8 cellular contexts compared by ENCODE assay signal in genomic region chr11:9613830-9614762, GRCh38. TPM values are rescaled to one million over a fixed set of nuclear protein-coding genes. Genes with fewer than 3 reads are reported as not detected.
DNase-seq lines count a peak whose midpoint lies in the region; ATAC-seq and TF ChIP-seq lines count a peak whose summit lies in the region.

No MANE protein-coding gene starts in this region.

- ATAC-seq in GM19023 (IDR thresholded peaks at IDR 0.05; ENCODE audit: unreplicated experiment) (peak; percentile 70), HG03159 (IDR thresholded peaks at IDR 0.05; ENCODE audit: unreplicated experiment) (peak; percentile 71), lower lobe of right lung (peak; percentile 96)
- peak; percentile 73 for ATAC-seq in activated CD8-positive, alpha-beta T cell treated with anti-CD3 and anti-CD28 coated beads for 36 hours

- intact Hi-C loops in activated CD8-positive, alpha-beta T cell treated with anti-CD3 and anti-CD28 coated beads for 36 hours (cut with micrococcal nuclease): loop anchor here (1.0 to 10.0 kb wide), 3 partner anchors 79 to 681 kb away; partner anchors contain the start of gene SBF2
- intact Hi-C loops in lower lobe of right lung (cut with DNase I): loop anchor here (10.0 kb wide), 1 partner anchor 79 kb away; no protein-coding TSS in a partner anchor

- peak overlapping the region; percentile 77 for H3K4me3 Mint-ChIP-seq in activated CD8-positive, alpha-beta T cell treated with anti-CD3 and anti-CD28 coated beads for 36 hours

- TF ChIP-seq CTCF in BE2C (IDR thresholded peaks at IDR 0.05; ENCODE audit: low read depth, low read length): peak; percentile 60
- peak; percentile 76 for TF ChIP-seq CTCF in activated CD8-positive, alpha-beta T cell treated with anti-CD3 and anti-CD28 coated beads for 36 hours (IDR thresholded peaks at IDR 0.05)
- peak; percentile 88 for TF ChIP-seq CTCF in lower lobe of right lung (IDR thresholded peaks at IDR 0.05)

- DNase-seq in BE2C (peak; percentile 80), NCI-H69 (lab: John Stamatoyannopoulos, UW) (peak; percentile 92), ecto neural progenitor cell (ENCODE audit: low spot score) (peak; percentile 90), lower lobe of right lung (peak; percentile 94)
- DNase-seq in activated CD8-positive, alpha-beta T cell treated with anti-CD3 and anti-CD28 coated beads for 36 hours: peak; percentile 94
- peak; percentile 82 to 94 (median 87) for DNase-seq in stimulated activated CD4-positive, alpha-beta T cell treated with anti-CD3 and anti-CD28 coated beads, TNF-alpha, amount 100 ng/mL, for 24 hours (ENCODE audit: low read depth in 3 of 3)

- no peaks in the 10 kb centered on the region for H3K9me3 ChIP-seq in BE2C
- H3K9me3 ChIP-seq in lower lobe of right lung: no peaks in the 10 kb centered on the region

- H3K36me3 ChIP-seq in BE2C (no peaks in the 10 kb centered on the region), lower lobe of right lung (no peaks in the 10 kb centered on the region)

- POLR2A ChIA-PET in activated CD8-positive, alpha-beta T cell treated with anti-CD3 and anti-CD28 coated beads for 36 hours (lab: Charles Lee): interaction anchor here (0.6 to 3.8 kb wide), 12 partner anchors 10 to 689 kb away, joined by 3 to 31 read pairs (median 6); partner anchors contain the start of gene WEE1

- no peaks in the 10 kb centered on the region for H3K9me3 Mint-ChIP-seq in activated CD8-positive, alpha-beta T cell treated with anti-CD3 and anti-CD28 coated beads for 36 hours

- no peaks in the 10 kb centered on the region for H3K27me3 Mint-ChIP-seq in activated CD8-positive, alpha-beta T cell treated with anti-CD3 and anti-CD28 coated beads for 36 hours

- H3K4me1 Mint-ChIP-seq in activated CD8-positive, alpha-beta T cell treated with anti-CD3 and anti-CD28 coated beads for 36 hours (ENCODE audit: low read depth): peaks cover 39% of the 10 kb centered on the region

- CTCF ChIA-PET in activated CD8-positive, alpha-beta T cell treated with anti-CD3 and anti-CD28 coated beads for 36 hours (lab: Charles Lee): interaction anchor here (0.6 to 3.7 kb wide), 26 partner anchors 10 to 153 kb away, joined by 3 to 49 read pairs (median 7); partner anchors contain the start of genes WEE1 and ZNF143

- H3K27me3 ChIP-seq in BE2C (no peaks in the 10 kb centered on the region), lower lobe of right lung (ENCODE audit: low read depth) (no peaks in the 10 kb centered on the region)

- no peaks in the 10 kb centered on the region for H3K36me3 Mint-ChIP-seq in activated CD8-positive, alpha-beta T cell treated with anti-CD3 and anti-CD28 coated beads for 36 hours (ENCODE audit: low read depth)

- H3K27ac ChIP-seq in lower lobe of right lung: peak overlapping the region; percentile 98

- peak overlapping the region; percentile 70 for H3K4me3 ChIP-seq in BE2C (ENCODE audit: low read depth, low read length)
- peak overlapping the region; percentile 62 for H3K4me3 ChIP-seq in lower lobe of right lung

- H3K4me1 ChIP-seq in BE2C (no peaks in the 10 kb centered on the region), lower lobe of right lung (peaks cover 25% of the 10 kb centered on the region)

- peak overlapping the region; percentile 99 for H3K27ac Mint-ChIP-seq in activated CD8-positive, alpha-beta T cell treated with anti-CD3 and anti-CD28 coated beads for 36 hours

RNA-seq across cellular contexts. Expression of gene WEE1, which starts 40.6 kb away (rescaled TPM):
- polyA plus RNA-seq in BE2C (2012; ENCODE audit: insufficient read depth, insufficient read length, low read depth): 4.9 TPM
- total RNA-seq in activated CD8-positive, alpha-beta T cell treated with anti-CD3 and anti-CD28 coated beads for 36 hours: 10 to 100 TPM; 45.2 to 49.2 TPM
- 12.4 TPM for total RNA-seq in lower lobe of right lung

RNA-seq across cellular contexts. Expression of gene SWAP70, which starts 49.8 kb away (rescaled TPM):
- 6.5 TPM for polyA plus RNA-seq in BE2C (2012; ENCODE audit: insufficient read depth, insufficient read length, low read depth)
- total RNA-seq in activated CD8-positive, alpha-beta T cell treated with anti-CD3 and anti-CD28 coated beads for 36 hours: 1 to 10 TPM; 8.9 to 9.6 TPM
- total RNA-seq in lower lobe of right lung: 50.1 TPM

Comparison
In these comparisons a context has a peak if more than half of its experiments do, and no peak if none do; other contexts are left out.
1. Peak in every context shown above with its lines: DNase-seq, ATAC-seq, H3K4me3 ChIP-seq and H3K27ac ChIP-seq.